Comparison of ENCODE assay signal across 8 cellular contexts in genomic region chr2:54724150-54724559, GRCh38. TPM values are rescaled to one million over a fixed set of nuclear protein-coding genes. Genes with fewer than 3 reads are reported as not detected.
A peak's percentile ranks its signal among the peaks of the same experiment; 100 is the strongest.
DNase-seq lines count a peak whose midpoint lies in the region; ATAC-seq and TF ChIP-seq lines count a peak whose summit lies in the region.

No MANE protein-coding gene starts in this region.

- no peaks in the 10 kb centered on the region for H3K9me3 ChIP-seq in cardiac muscle cell (ENCODE audit: low read depth)
- no peaks in the 10 kb centered on the region for H3K9me3 ChIP-seq in ascending aorta

- H3K4me3 ChIP-seq in cardiac muscle cell (peak overlapping the region; percentile 90), ascending aorta (peak overlapping the region; percentile 96), urinary bladder (ENCODE audit: low read depth, low read length) (peak overlapping the region; percentile 71)

- under 1% methylated on average over 12 of the region's 12 CpGs for WGBS in urinary bladder

- ATAC-seq in Right ventricle myocardium inferior (no peak), HG03565 (IDR thresholded peaks at IDR 0.05; ENCODE audit: unreplicated experiment) (no peak), HG03045 (IDR thresholded peaks at IDR 0.05; ENCODE audit: unreplicated experiment) (no peak)

- TF ChIP-seq CTCF in cardiac muscle cell (IDR thresholded peaks at IDR 0.05; ENCODE audit: low read depth, low read length) = no peak
- TF ChIP-seq CTCF in ascending aorta (IDR thresholded peaks at IDR 0.05) = no peak

- DNase-seq in cardiac muscle cell (ENCODE audit: low read depth in 1 of 2, low spot score in 1 of 2) (no peak), Right ventricle myocardium inferior (ENCODE audit: missing footprints) (no peak), ascending aorta (ENCODE audit: low spot score in 2 of 2) (no peak), lung microvascular endothelial cell (ENCODE audit: low read depth in 2 of 2) (peak; percentile 22 to 33)
- no peak for DNase-seq in stimulated activated CD4-positive, alpha-beta T cell treated with anti-CD3 and anti-CD28 coated beads, Interleukin-4, amount 100 ng/mL, for 24 hours

- intact Hi-C loops in Right ventricle myocardium inferior (cut with DNase I) = loop anchor here (5.0 to 10.0 kb wide), 2 partner anchors 111 to 607 kb away; partner anchors contain the start of gene ACYP2
- intact Hi-C loops in ascending aorta (cut with DNase I) = loop anchor here (5.0 to 10.0 kb wide), 5 partner anchors 331 to 693 kb away; partner anchors contain the start of genes CCDC88A and RTN4

- H3K4me1 ChIP-seq in cardiac muscle cell (ENCODE audit: low read depth) (no peaks in the 10 kb centered on the region), ascending aorta (peaks cover 0 to 6% of the 10 kb centered on the region in 2 donors), urinary bladder (ENCODE audit: insufficient read depth) (peaks cover 1% of the 10 kb centered on the region)

- no peaks in the 10 kb centered on the region for H3K36me3 ChIP-seq in cardiac muscle cell
- H3K36me3 ChIP-seq in ascending aorta = no peaks in the 10 kb centered on the region
- no peaks in the 10 kb centered on the region for H3K36me3 ChIP-seq in urinary bladder (ENCODE audit: insufficient read depth)

- H3K27me3 ChIP-seq in cardiac muscle cell (peaks cover 70% of the 10 kb centered on the region), ascending aorta (no peaks in the 10 kb centered on the region)

- H3K27ac ChIP-seq in cardiac muscle cell (no peak overlapping the region), ascending aorta (peak overlapping the region; percentile 62 to 84), urinary bladder (ENCODE audit: low read depth) (no peak overlapping the region)

RNA-seq across cellular contexts. Expression of gene EML6, which starts 0.7 kb away (rescaled TPM):
- 0.89 and 0.92 TPM in 2 replicates for total RNA-seq in cardiac muscle cell
- 0.36 and 1.3 TPM in 2 replicates for polyA plus RNA-seq in cardiac muscle cell
- 0.16 TPM for total RNA-seq in Right ventricle myocardium inferior
- not detected for total RNA-seq in ascending aorta
- 0.20 and 0.22 TPM in 2 replicates for total RNA-seq in lung microvascular endothelial cell
- total RNA-seq in urinary bladder = 3.9 TPM
- polyA plus RNA-seq in urinary bladder = 1.4 TPM

Comparison
In these comparisons a context has a peak if more than half of its experiments do, and no peak if none do; other contexts are left out.
1. DNase-seq: peak in lung microvascular endothelial cell (2 of 2); none in cardiac muscle cell (0 of 2), Right ventricle myocardium inferior (single experiment), ascending aorta (0 of 2) and stimulated activated CD4-positive, alpha-beta T cell treated with anti-CD3 and anti-CD28 coated beads, Interleukin-4, amount 100 ng/mL, for 24 hours (single experiment).
2. H3K27ac ChIP-seq: peak in ascending aorta (2 of 2); none in cardiac muscle cell (single experiment) and urinary bladder (single experiment).
3. Peak in every context shown above with its lines, with median percentiles within 50 percentile points of each other: H3K4me3 ChIP-seq.